ENCODE assay signal across 1 cellular context in genomic region chr7:1029637-1030443, GRCh38.
TF ChIP-seq lines count a peak whose summit lies in the region.

No MANE protein-coding gene starts in this region.

TF ChIP-seq in WTC11, 78 proteins besides CTCF, POLR2A, EP300 and RAD21 (continued from another document):
- no peak for TF ChIP-seq AR (CRISPR knock-in tag; IDR thresholded peaks at IDR 0.05)
TF ChIP-seq in WTC11: peak in this region for 0.
